ENCODE assay signal across 21 cellular contexts in genomic region chr6:156789081-156789943, GRCh38. TPM values are rescaled to one million over a fixed set of nuclear protein-coding genes. Genes with fewer than 3 reads are reported as not detected.
DNase-seq lines count a peak whose midpoint lies in the region; ATAC-seq and TF ChIP-seq lines count a peak whose summit lies in the region.
"Had no signal": no experiment of that assay in that cellular context is flagged by ENCODE, and none has a peak within 500 bp of the region (broad histone marks: within the 10 kb centered on the region; RNA-seq: fewer than 3 reads in every experiment).

No MANE protein-coding gene starts in this region.

- no peak overlapping the region for H2AFZ ChIP-seq in trophoblast cell (ENCODE audit: insufficient read depth, low read length, poor library complexity)

- H3K4me2 ChIP-seq in trophoblast cell (ENCODE audit: low read length), result no peak overlapping the region

- H3K4me3 Mint-ChIP-seq in activated T-cell treated with anti-CD3 and anti-CD28 coated beads, Interleukin-2, amount 50 U/mL, for 72 hours, result peak overlapping the region in 1 of 2 donors; percentile 15
- no peak overlapping the region for H3K4me3 Mint-ChIP-seq in activated naive CD8-positive, alpha-beta T cell treated with anti-CD3 and anti-CD28 coated beads, Interleukin-2, amount 50 U/mL, for 24 hours
- H3K4me3 Mint-ChIP-seq: activated naive CD8-positive, alpha-beta T cell treated with anti-CD3 and anti-CD28 coated beads, Interleukin-2, amount 10 ng/mL, durations not matched to agents 7 days and 5 days; CD14-positive monocyte had no signal

- TF ChIP-seq CTCF in HEK293 (tag by site-specific recombination; IDR thresholded peaks at IDR 0.05) (no peak), testis (IDR thresholded peaks at IDR 0.05) (no peak)

- no peak overlapping the region for H2BK5ac ChIP-seq in trophoblast cell (ENCODE audit: low read depth, low read length, poor library complexity)

- H3K4me3 ChIP-seq in HEK293 (ENCODE audit: low read depth, low read length) (no peak overlapping the region), trophoblast cell (ENCODE audit: low read depth, low read length) (no peak overlapping the region), testis (no peak overlapping the region)
- H3K4me3 ChIP-seq in effector memory CD4-positive, alpha-beta T cell (ENCODE audit: insufficient read depth, low read depth, low read length, poor library complexity, severe bottlenecking), result no peak overlapping the region
- H3K4me3 ChIP-seq: tibial artery had no signal

- H4K12ac ChIP-seq in trophoblast cell (ENCODE audit: low read depth, low read length), result no peak overlapping the region

- H3K9ac ChIP-seq in trophoblast cell (ENCODE audit: low read length), result no peak overlapping the region

- no peaks in the 10 kb centered on the region for H3K9me3 Mint-ChIP-seq in activated T-cell treated with anti-CD3 and anti-CD28 coated beads, Interleukin-2, amount 50 U/mL, for 72 hours
- no peaks in the 10 kb centered on the region for H3K9me3 Mint-ChIP-seq in activated naive CD8-positive, alpha-beta T cell treated with anti-CD3 and anti-CD28 coated beads, Interleukin-2, amount 50 U/mL, for 24 hours
- H3K9me3 Mint-ChIP-seq: activated naive CD8-positive, alpha-beta T cell treated with anti-CD3 and anti-CD28 coated beads, Interleukin-2, amount 10 ng/mL, durations not matched to agents 7 days and 5 days; CD14-positive monocyte had no signal

- peaks cover 85% of the 10 kb centered on the region for H3K4me1 Mint-ChIP-seq in activated T-cell treated with anti-CD3 and anti-CD28 coated beads, Interleukin-2, amount 50 U/mL, for 72 hours (ENCODE audit: low read depth)
- H3K4me1 Mint-ChIP-seq in activated naive CD8-positive, alpha-beta T cell treated with anti-CD3 and anti-CD28 coated beads, Interleukin-2, amount 50 U/mL, for 24 hours, result peaks cover 91% of the 10 kb centered on the region

- H3K27me3 ChIP-seq in trophoblast cell (ENCODE audit: insufficient read depth, low read length), result no peaks in the 10 kb centered on the region
- H3K27me3 ChIP-seq in effector memory CD4-positive, alpha-beta T cell (replicated peaks; ENCODE audit: control insufficient read depth, insufficient read depth, low read length, poor library complexity, severe bottlenecking), result no peaks in the 10 kb centered on the region
- H3K27me3 ChIP-seq in testis, result no peaks in the 10 kb centered on the region
- H3K27me3 ChIP-seq: brain microvascular endothelial cell, foreskin keratinocyte, neutrophil, tibial artery had no signal

- CTCF ChIA-PET in HEK293 (lab: Yijun Ruan, JAX), result interaction anchor here (0.6 to 1.0 kb wide), 6 partner anchors 8 to 430 kb away, joined by 3 to 4 read pairs (median 3); no protein-coding TSS in a partner anchor

- H3K23ac ChIP-seq in trophoblast cell (ENCODE audit: low read length), result no peak overlapping the region

- H2BK120ac ChIP-seq in trophoblast cell (ENCODE audit: insufficient read depth, low read length, poor library complexity), result no peak overlapping the region

- no CpG with 5 or more reads among the region's 7 CpGs for WGBS in trophoblast cell (ENCODE audit: extremely low coverage, insufficient coverage, insufficient read length)
- WGBS in testis, 2 donors, result 79 to 81% methylated on average over 7 of the region's 7 CpGs

- no peaks in the 10 kb centered on the region for H3K79me1 ChIP-seq in trophoblast cell (ENCODE audit: low read length)

- peaks cover 2 to 3% of the 10 kb centered on the region in 2 donors for H3K36me3 Mint-ChIP-seq in activated T-cell treated with anti-CD3 and anti-CD28 coated beads, Interleukin-2, amount 50 U/mL, for 72 hours (ENCODE audit: insufficient read depth in 2 of 2)
- H3K36me3 Mint-ChIP-seq in activated naive CD8-positive, alpha-beta T cell treated with anti-CD3 and anti-CD28 coated beads, Interleukin-2, amount 50 U/mL, for 24 hours (ENCODE audit: low read depth), result peaks cover 8% of the 10 kb centered on the region

- H3K14ac ChIP-seq in trophoblast cell (ENCODE audit: low read length), result no peak overlapping the region

- POLR2A ChIA-PET in HEK293 (lab: Yijun Ruan, JAX), result interaction anchor here (0.6 kb wide), 1 partner anchor 205 kb away, joined by 5 read pairs; no protein-coding TSS in a partner anchor

- peaks cover 13% of the 10 kb centered on the region for H3K79me2 ChIP-seq in trophoblast cell (ENCODE audit: control insufficient read depth, insufficient read depth, low read length, poor library complexity)

- TF ChIP-seq POLR2A in testis (IDR thresholded peaks at IDR 0.05), result no peak

- H3K4me1 ChIP-seq in HEK293 (ENCODE audit: control insufficient read depth, insufficient read depth, low read length) (peaks cover 25% of the 10 kb centered on the region), trophoblast cell (ENCODE audit: control insufficient read depth in 1 of 2, insufficient read depth in 2 of 2, low read length in 2 of 2) (no peaks in the 10 kb centered on the region), testis (peaks cover 8% of the 10 kb centered on the region)
- H3K4me1 ChIP-seq in effector memory CD4-positive, alpha-beta T cell (ENCODE audit: control insufficient read depth, insufficient read depth, low read length, poor library complexity, severe bottlenecking), result peaks cover 30% of the 10 kb centered on the region

- H3K27ac ChIP-seq in HEK293 (ENCODE audit: extremely low read depth, low read depth, low read length), result no peak overlapping the region
- no peak overlapping the region for H3K27ac ChIP-seq in trophoblast cell (ENCODE audit: low read depth, low read length)
- H3K27ac ChIP-seq in effector memory CD4-positive, alpha-beta T cell (ENCODE audit: insufficient read depth, low read length, poor library complexity, severe bottlenecking), result no peak overlapping the region
- no peak overlapping the region for H3K27ac ChIP-seq in testis
- H3K27ac ChIP-seq: brain microvascular endothelial cell, foreskin keratinocyte, neutrophil, tibial artery had no signal

- H4K91ac ChIP-seq in trophoblast cell (ENCODE audit: low read depth, low read length), result no peak overlapping the region

- H3K4ac ChIP-seq in trophoblast cell (ENCODE audit: low read depth, low read length), result peak overlapping the region; percentile 22

- H3K27me3 Mint-ChIP-seq in activated T-cell treated with anti-CD3 and anti-CD28 coated beads, Interleukin-2, amount 50 U/mL, for 72 hours (ENCODE audit: low read depth), result no peaks in the 10 kb centered on the region
- H3K27me3 Mint-ChIP-seq in activated naive CD8-positive, alpha-beta T cell treated with anti-CD3 and anti-CD28 coated beads, Interleukin-2, amount 50 U/mL, for 24 hours, result no peaks in the 10 kb centered on the region
- H3K27me3 Mint-ChIP-seq: activated naive CD8-positive, alpha-beta T cell treated with anti-CD3 and anti-CD28 coated beads, Interleukin-2, amount 10 ng/mL, durations not matched to agents 7 days and 5 days had no signal

- no peak overlapping the region for H4K8ac ChIP-seq in trophoblast cell (ENCODE audit: low read depth, low read length)

- H3K9me3 ChIP-seq in HEK293 (ENCODE audit: control insufficient read depth, insufficient read depth, low read depth, low read length), result no peaks in the 10 kb centered on the region
- H3K9me3 ChIP-seq in trophoblast cell (ENCODE audit: insufficient read depth, low read depth, low read length), result no peaks in the 10 kb centered on the region
- H3K9me3 ChIP-seq in effector memory CD4-positive, alpha-beta T cell (ENCODE audit: control insufficient read depth, low read length), result no peaks in the 10 kb centered on the region
- H3K9me3 ChIP-seq in testis, result no peaks in the 10 kb centered on the region
- H3K9me3 ChIP-seq: neutrophil, tibial artery had no signal

- H2BK12ac ChIP-seq in trophoblast cell (ENCODE audit: low read length), result no peak overlapping the region

- H3K36me3 ChIP-seq in HEK293 (ENCODE audit: control insufficient read depth in 2 of 2, insufficient read depth in 1 of 2, low read length in 2 of 2) (peaks cover 0 to 3% of the 10 kb centered on the region in 2 experiments; a peak in 1 of 3 replicates), trophoblast cell (ENCODE audit: control insufficient read depth in 1 of 2, insufficient read depth in 2 of 2, low read length in 2 of 2) (peaks cover 2 to 5% of the 10 kb centered on the region in 2 experiments), testis (ENCODE audit: low read depth, missing control alignments) (no peaks in the 10 kb centered on the region)
- no peaks in the 10 kb centered on the region for H3K36me3 ChIP-seq in effector memory CD4-positive, alpha-beta T cell (ENCODE audit: control insufficient read depth, insufficient read depth, low read length)
- H3K36me3 ChIP-seq: brain microvascular endothelial cell, neutrophil, tibial artery had no signal

- H3K18ac ChIP-seq in trophoblast cell (ENCODE audit: low read length), result no peak overlapping the region

- peak in 1 of 2 donors; percentile 44 for ATAC-seq in activated T-cell treated with anti-CD3 and anti-CD28 coated beads, Interleukin-2, amount 50 U/mL, for 72 hours (replicated peaks in 1 of 2)
- no peak for ATAC-seq in activated naive CD8-positive, alpha-beta T cell treated with anti-CD3 and anti-CD28 coated beads, Interleukin-2, amount 50 U/mL, for 24 hours
- no peak for ATAC-seq in HG02571 (IDR thresholded peaks at IDR 0.05; ENCODE audit: unreplicated experiment)
- ATAC-seq: foreskin keratinocyte, HCT116 had no signal

- DNase-seq in activated T-cell treated with anti-CD3 and anti-CD28 coated beads, Interleukin-2, amount 50 U/mL, for 72 hours, result no peak
- DNase-seq in activated T-cell treated with anti-CD3 and anti-CD28 coated beads, Interleukin-2, amount 50 U/mL, for 48 hours, result no peak
- DNase-seq in activated naive CD8-positive, alpha-beta T cell treated with anti-CD3 and anti-CD28 coated beads, Interleukin-2, amount 50 U/mL, for 24 hours, result no peak
- DNase-seq in trophoblast cell (no peak), testis (no peak)
- no peak for DNase-seq in effector memory CD4-positive, alpha-beta T cell
- DNase-seq: activated CD4-positive, alpha-beta T cell treated with anti-CD3 and anti-CD28 coated beads, Interleukin-2, amount 50 U/mL, for 1 hour; activated naive CD8-positive, alpha-beta T cell treated with anti-CD3 and anti-CD28 coated beads, Interleukin-2, amount 10 ng/mL, durations not matched to agents 7 days and 5 days; brain microvascular endothelial cell; cortex of kidney; DMS79; foreskin keratinocyte; NCI-H146; RPMI8226; stimulated activated CD4-positive, alpha-beta T cell treated with anti-CD3 and anti-CD28 coated beads, Interleukin-12 subunit alpha, Interleukin-12 subunit beta, amount 100 ng/mL, for 4 hours; tibial artery had no signal

- H2AK5ac ChIP-seq in trophoblast cell (ENCODE audit: low read length), result no peak overlapping the region

- peak overlapping the region; percentile 18 for H3K27ac Mint-ChIP-seq in activated T-cell treated with anti-CD3 and anti-CD28 coated beads, Interleukin-2, amount 50 U/mL, for 72 hours
- H3K27ac Mint-ChIP-seq in activated naive CD8-positive, alpha-beta T cell treated with anti-CD3 and anti-CD28 coated beads, Interleukin-2, amount 50 U/mL, for 24 hours, result peak overlapping the region; percentile 14
- H3K27ac Mint-ChIP-seq: activated naive CD8-positive, alpha-beta T cell treated with anti-CD3 and anti-CD28 coated beads, Interleukin-2, amount 10 ng/mL, durations not matched to agents 7 days and 5 days had no signal

- intact Hi-C loops in testis (cut with DNase I; ENCODE audit: low total_unique reads), result no loop called here

RNA-seq across cellular contexts. Expression of gene ARID1B, which starts 12.1 kb away (rescaled TPM):
- total RNA-seq in activated T-cell treated with anti-CD3 and anti-CD28 coated beads, Interleukin-2, amount 50 U/mL, for 72 hours, result 10 to 100 TPM; 62.9 to 71.6 TPM
- polyA plus RNA-seq in trophoblast cell (2013), result 38.2 and 38.3 TPM in 2 replicates
- 100 to 1,000 TPM; 103 to 126 TPM for total RNA-seq in testis
- 26.2 TPM for polyA plus RNA-seq in testis (ENCODE audit: insufficient read depth, low read depth, low replicate concordance)
